24 cellular contexts compared by ENCODE assay signal in genomic region chr1:41484881-41485280, GRCh38. TPM values are rescaled to one million over a fixed set of nuclear protein-coding genes. Genes with fewer than 3 reads are reported as not detected.
DNase-seq lines count a peak whose midpoint lies in the region; ATAC-seq, FAIRE-seq and TF ChIP-seq lines count a peak whose summit lies in the region.
"Had no signal": no experiment of that assay in that cellular context is flagged by ENCODE, and none has a peak within 500 bp of the region (broad histone marks: within the 10 kb centered on the region; RNA-seq: fewer than 3 reads in every experiment).

No MANE protein-coding gene starts in this region.

- no peak overlapping the region for H3K4me3 ChIP-seq in K562

- H3K4me3 Mint-ChIP-seq in HFFc6 (no peak overlapping the region), mesothelial cell of epicardium (no peak overlapping the region), T-cell (no peak overlapping the region)
- H3K4me3 Mint-ChIP-seq: CD4-positive, CD25-positive, alpha-beta regulatory T cell; naive thymus-derived CD4-positive, alpha-beta T cell had no signal

- H4K20me1 ChIP-seq in K562 (replicated peaks; ENCODE audit: control insufficient read depth, insufficient read depth, low read length), result peaks cover 6% of the 10 kb centered on the region; the same call in 1 of the 2 replicates

- TF ChIP-seq POLR2A in K562 (conservative IDR thresholded peaks at IDR 0.05), result no peak
- no peak for TF ChIP-seq POLR2A in GM12891 (IDR thresholded peaks at IDR 0.05; ENCODE audit: low read depth, low read length)

- H3K4me1 Mint-ChIP-seq in HFFc6 (ENCODE audit: low read depth) (peaks cover 45% of the 10 kb centered on the region), mesothelial cell of epicardium (peaks cover 77% of the 10 kb centered on the region), T-cell (peaks cover 0 to 5% (median 4%) of the 10 kb centered on the region in 3 donors)

- WGBS in K562 (ENCODE audit: insufficient coverage, low coverage, missing lambda C conversion rate), result 10% methylated on average over 7 of the region's 7 CpGs

- intact Hi-C loops in K562 (cut with micrococcal nuclease), result no loop called here

- ATAC-seq in K562 (no peak), T-cell (replicated peaks in 1 of 4) (no peak)
- ATAC-seq: naive thymus-derived CD4-positive, alpha-beta T cell had no signal

- TF ChIP-seq EP300 in K562 (IDR thresholded peaks at IDR 0.05; ENCODE audit: low read length), result no peak

- TF ChIP-seq CTCF in 22Rv1 (IDR thresholded peaks at IDR 0.05) (no peak), HFFc6 (IDR thresholded peaks at IDR 0.05) (no peak), K562 (IDR thresholded peaks at IDR 0.05 in 2 of 3, conservative IDR thresholded peaks at IDR 0.05 in 1 of 3; ENCODE audit: insufficient read depth in 2 of 3, low read depth in 1 of 3, low read length in 3 of 3) (no peak), mesothelial cell of epicardium (IDR thresholded peaks at IDR 0.05; ENCODE audit: unreplicated experiment) (no peak)

- TF ChIP-seq RAD21 in K562 (CRISPR knock-in tag; conservative IDR thresholded peaks at IDR 0.05 in 1 of 2, IDR thresholded peaks at IDR 0.05 in 1 of 2), result no peak

- H3K27me3 ChIP-seq in K562 (ENCODE audit: control insufficient read depth in 2 of 2, insufficient read depth in 2 of 2, low read length in 2 of 2), result peaks cover 6 to 79% of the 10 kb centered on the region in 2 experiments; a peak in 3 of 5 replicates
- H3K27me3 ChIP-seq: upper lobe of left lung had no signal

- H3K4me2 ChIP-seq in K562 (ENCODE audit: insufficient read depth, low read length), result no peak overlapping the region

- POLR2A ChIA-PET in K562 (lab: Yijun Ruan, JAX) (interaction anchor here (0.5 kb wide), 1 partner anchor 239 kb away, joined by 3 read pairs; no protein-coding TSS in a partner anchor), T-cell (lab: Charles Lee) (no interaction called here)

- no peaks in the 10 kb centered on the region for H3K36me3 ChIP-seq in K562 (ENCODE audit: control insufficient read depth, insufficient read depth, low read length)
- H3K36me3 ChIP-seq: upper lobe of left lung had no signal

- peaks cover 6 to 19% of the 10 kb centered on the region in 2 experiments; a peak in 4 of 5 replicates for H3K4me1 ChIP-seq in K562 (replicated peaks in 1 of 2; ENCODE audit: control insufficient read depth in 2 of 2, insufficient read depth in 2 of 2, low read length in 2 of 2)

- H3K36me3 Mint-ChIP-seq in HFFc6 (ENCODE audit: low read depth), result no peaks in the 10 kb centered on the region
- no peaks in the 10 kb centered on the region for H3K36me3 Mint-ChIP-seq in mesothelial cell of epicardium
- no peaks in the 10 kb centered on the region for H3K36me3 Mint-ChIP-seq in T-cell
- H3K36me3 Mint-ChIP-seq: CD4-positive, CD25-positive, alpha-beta regulatory T cell; naive thymus-derived CD4-positive, alpha-beta T cell had no signal

- in situ Hi-C loops in K562 (cut with MboI), result no loop called here

- no TSS peak for BruUV-seq in K562 (replicated peaks; lab: Mats Ljungman, UMichigan)

- no peak for FAIRE-seq in K562 (lab: Jason Lieb, UNC)
- FAIRE-seq in GM12891 (lab: Jason Lieb, UNC), result no peak
- FAIRE-seq: colon, GM18507 had no signal

- CTCF ChIA-PET in K562 (lab: Yijun Ruan, JAX; ENCODE audit: low intra/inter-chr PET ratio) (no interaction called here), T-cell (lab: Charles Lee) (no interaction called here)

- no peaks in the 10 kb centered on the region for H3K9me1 ChIP-seq in K562 (ENCODE audit: control insufficient read depth, insufficient read depth, low read length)

- no peak for DNase-seq in HFFc6
- no peak for DNase-seq in K562 (ENCODE audit: extremely low read depth in 1 of 4, low spot score in 3 of 4)
- no peak for DNase-seq in mesothelial cell of epicardium (ENCODE audit: low spot score in 2 of 2, unreplicated experiment in 2 of 2)
- no peak for DNase-seq in stimulated activated CD4-positive, alpha-beta T cell treated with anti-CD3 and anti-CD28 coated beads, Interleukin-4, amount 100 ng/mL, for 1 hour
- no peak for DNase-seq in activated effector memory CD4-positive, alpha-beta T cell treated with anti-CD3 and anti-CD28 coated beads, Interleukin-2, amount 50 U/mL, for 16 hours
- DNase-seq in T-cell, result no peak
- DNase-seq in GM12891 (ENCODE audit: insufficient read length, low spot score), result no peak
- DNase-seq: activated CD4-positive, alpha-beta T cell treated with anti-CD3 and anti-CD28 coated beads, Interleukin-2, amount 50 U/mL, for 48 hours; activated CD4-positive, CD25-positive, alpha-beta regulatory T cell; activated CD8-positive, alpha-beta memory T cell treated with anti-CD3 and anti-CD28 coated beads, Interleukin-2, amount 50 U/mL, for 48 hours; activated effector memory CD4-positive, alpha-beta T cell treated with Interleukin-2 at 50 U/mL for 16 hours; CD4-positive, CD25-positive, alpha-beta regulatory T cell; DMS 273 treated with DMSO at 0.1 percent for 48 hours; effector memory CD4-positive, alpha-beta T cell; foreskin keratinocyte; naive thymus-derived CD4-positive, alpha-beta T cell; stimulated activated CD8-positive, alpha-beta memory T cell treated with anti-CD3 and anti-CD28 coated beads, Interleukin-4, amount 100 ng/mL, for 48 hours had no signal

- no peaks in the 10 kb centered on the region for H3K9me3 Mint-ChIP-seq in HFFc6
- no peaks in the 10 kb centered on the region for H3K9me3 Mint-ChIP-seq in mesothelial cell of epicardium
- H3K9me3 Mint-ChIP-seq in T-cell, result no peaks in the 10 kb centered on the region

- H3K27ac Mint-ChIP-seq in HFFc6 (peak overlapping the region; percentile 77), mesothelial cell of epicardium (peak overlapping the region; percentile 64), T-cell (no peak overlapping the region)
- H3K27ac Mint-ChIP-seq: CD4-positive, CD25-positive, alpha-beta regulatory T cell; naive thymus-derived CD4-positive, alpha-beta T cell had no signal

- H2AFZ ChIP-seq in K562 (ENCODE audit: low read depth, low read length), result no peak overlapping the region
- H2AFZ ChIP-seq: parathyroid adenoma had no signal

- H3K27ac ChIP-seq in 22Rv1, result peak overlapping the region; percentile 84
- no peak overlapping the region for H3K27ac ChIP-seq in K562 (ENCODE audit: extremely low read depth, low read depth, low read length)
- H3K27ac ChIP-seq: foreskin keratinocyte, parathyroid adenoma had no signal

- H3K27me3 Mint-ChIP-seq in HFFc6 (ENCODE audit: insufficient read depth) (peaks cover 7% of the 10 kb centered on the region), mesothelial cell of epicardium (ENCODE audit: low read depth) (no peaks in the 10 kb centered on the region), T-cell (peaks cover 18 to 23% of the 10 kb centered on the region in 2 donors)

- no peak overlapping the region for H3K9ac ChIP-seq in K562 (ENCODE audit: insufficient read depth in 1 of 2, low read depth in 2 of 2, low read length in 2 of 2)
- H3K9ac ChIP-seq: parathyroid adenoma had no signal

- H3K9me3 ChIP-seq in K562 (replicated peaks; ENCODE audit: control insufficient read depth, insufficient read depth, low read depth, low read length), result no peaks in the 10 kb centered on the region
- H3K9me3 ChIP-seq: upper lobe of left lung had no signal

- no peaks in the 10 kb centered on the region for H3K79me2 ChIP-seq in K562 (ENCODE audit: control insufficient read depth, insufficient read depth, low read length)
- H3K79me2 ChIP-seq: parathyroid adenoma had no signal

TF ChIP-seq in K562, 482 proteins besides CTCF, POLR2A, EP300 and RAD21 (continues in another document):
- TF ChIP-seq HNRNPH1 (optimal IDR thresholded peaks at IDR 0.05; ENCODE audit: low read depth, low read length), result no peak
- TF ChIP-seq TEAD2 (tag; IDR thresholded peaks at IDR 0.05), result no peak

TF ChIP-seq in GM12891, 5 proteins besides CTCF, POLR2A, EP300 and RAD21:
- TF ChIP-seq PAX5 (IDR thresholded peaks at IDR 0.05; ENCODE audit: insufficient read depth, low read length, severe bottlenecking), result no peak
- TF ChIP-seq SPI1 (IDR thresholded peaks at IDR 0.05; ENCODE audit: low read depth, low read length), result no peak
- no peak for TF ChIP-seq POLR2AphosphoS5 (IDR thresholded peaks at IDR 0.05; ENCODE audit: low read depth, low read length)
- no peak for TF ChIP-seq POU2F2 (IDR thresholded peaks at IDR 0.05; ENCODE audit: low read depth, low read length)
- no peak for TF ChIP-seq TAF1 (IDR thresholded peaks at IDR 0.05; ENCODE audit: low read depth, low read length)

RNA-seq across cellular contexts. Expression of gene EDN2, which starts 0.4 kb away (rescaled TPM):
- total RNA-seq in HFFc6 (2021; fragmentation: NEBNext Ultra II Directional; extraction: Animal tissue kit (Norgen Biotek cat#: 25700)), result not detected
- not detected in 2 replicates for total RNA-seq in K562 (2011; cell fraction: chromatin; rRNA removed; ENCODE audit: low replicate concordance)
- total RNA-seq in K562 (2011; cell fraction: nucleolus; rRNA removed), result not detected in 2 replicates
- total RNA-seq in K562 (2011; cell fraction: nucleoplasm; rRNA removed), result not detected in 2 replicates
- not detected in 2 replicates for total RNA-seq in K562 (2014; rRNA removed)
- not detected in 2 replicates for total RNA-seq in K562 (2014; rRNA removed; fragmentation: Illumina TruSeq; extraction: Trizol)
- not detected in 2 replicates for total RNA-seq in K562 (2015; rRNA removed; fragmentation: Illumina TruSeq; extraction: Trizol)
- not detected in 2 replicates for total RNA-seq in K562 (2021)
- polyA plus RNA-seq in K562 (2011; rRNA removed), result not detected in 2 replicates
- not detected in 2 replicates for polyA plus RNA-seq in K562 (2011; cell fraction: cytosol; rRNA removed)
- polyA plus RNA-seq in K562 (2011; cell fraction: nucleus; rRNA removed), result not detected in 2 replicates
- not detected in 2 replicates for polyA plus RNA-seq in K562 (2012)
- not detected in 2 replicates for polyA plus RNA-seq in K562 (2014; fragmentation: Illumina TruSeq; extraction: Trizol)
- not detected for polyA plus RNA-seq in K562 (2014; fragmentation: Nextera tagmentation; extraction: Ambion mirVana)
- not detected in 2 replicates for polyA plus RNA-seq in K562 (2014; rRNA removed)
- polyA minus RNA-seq in K562 (2011; rRNA and poly(A)+ RNA removed), result not detected in 2 replicates
- polyA minus RNA-seq in K562 (2011; cell fraction: cytosol; rRNA and poly(A)+ RNA removed), result not detected in 2 replicates
- polyA minus RNA-seq in K562 (2011; cell fraction: nucleus; rRNA and poly(A)+ RNA removed), result not detected in 2 replicates
- 2.7 to 4.1 TPM (median 3.5 TPM) in 3 replicates for total RNA-seq in mesothelial cell of epicardium
- not detected for total RNA-seq in T-cell
- polyA plus RNA-seq in GM12891 (2012; ENCODE audit: low read depth, missing spikeins), result 0.37 TPM
- total RNA-seq: HT1080; naive thymus-derived CD4-positive, alpha-beta T cell; NCI-H460 had no signal
- polyA plus RNA-seq: CD4-positive, CD25-positive, alpha-beta regulatory T cell; naive thymus-derived CD4-positive, alpha-beta T cell had no signal

Comparison
In these comparisons a context has a peak if more than half of its experiments do, and no peak if none do; other contexts are left out.
1. H3K27ac Mint-ChIP-seq: peak in HFFc6 (single experiment) and mesothelial cell of epicardium (single experiment); none in T-cell (0 of 2).